In the genomic region with DNA sequence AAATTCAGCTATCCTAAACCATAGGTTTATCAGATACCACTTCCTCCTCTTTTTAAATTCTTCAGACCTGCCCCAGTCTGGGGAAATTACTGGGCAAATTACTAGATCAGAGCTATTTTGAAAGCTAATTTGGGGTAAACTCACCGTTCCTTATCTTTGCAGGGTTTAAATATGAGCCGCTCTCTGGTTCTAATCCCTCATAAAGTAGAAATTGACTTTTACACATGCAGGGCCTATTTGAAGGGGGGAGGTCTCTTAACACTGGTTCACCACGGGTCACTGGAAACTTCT, we compare ENCODE assay signal across 8 cellular contexts. TPM values are rescaled to one million over a fixed set of nuclear protein-coding genes. Genes with fewer than 3 reads are reported as not detected.
DNase-seq lines count a peak whose midpoint lies in the region; ATAC-seq, FAIRE-seq and TF ChIP-seq lines count a peak whose summit lies in the region.
"Had no signal": no experiment of that assay in that cellular context is flagged by ENCODE, and none has a peak within 500 bp of the region (broad histone marks: within the 10 kb centered on the region; RNA-seq: fewer than 3 reads in every experiment).

No MANE protein-coding gene starts in this region.

- H3K9me3 ChIP-seq in HUES6 (ENCODE audit: control insufficient read depth, insufficient read depth, low read depth, low read length) (no peaks in the 10 kb centered on the region), adrenal gland (replicated peaks in 1 of 3) (no peaks in the 10 kb centered on the region), kidney (ENCODE audit: control insufficient read depth in 1 of 2, low read length in 2 of 2) (no peaks in the 10 kb centered on the region)
- no peaks in the 10 kb centered on the region for H3K9me3 ChIP-seq in effector memory CD4-positive, alpha-beta T cell (ENCODE audit: control insufficient read depth, low read length)

- H3K36me3 Mint-ChIP-seq in stimulated activated memory B cell treated with anti-CD40 and anti-IgM and Interleukin-4, amounts not matched to agents 10 μg/mL and 1 μg/mL and 100 μg/mL, for 72 hours = no peaks in the 10 kb centered on the region

- H3K27me3 ChIP-seq in HUES6 (ENCODE audit: control insufficient read depth, insufficient read depth, low read length) (peaks cover 77% of the 10 kb centered on the region), adrenal gland (no peaks in the 10 kb centered on the region)
- peaks cover 43% of the 10 kb centered on the region for H3K27me3 ChIP-seq in effector memory CD4-positive, alpha-beta T cell (replicated peaks; ENCODE audit: control insufficient read depth, insufficient read depth, low read length, poor library complexity, severe bottlenecking)

- intact Hi-C loops in adrenal gland (cut with DNase I) = no loop called here
- intact Hi-C loops in kidney (cut with DNase I) = no loop called here

- H3K4me3 Mint-ChIP-seq in stimulated activated memory B cell treated with anti-CD40 and anti-IgM and Interleukin-4, amounts not matched to agents 10 μg/mL and 1 μg/mL and 100 μg/mL, for 72 hours = peak overlapping the region; percentile 51

- H3K9ac ChIP-seq in HUES6 (ENCODE audit: low read length) (no peak overlapping the region), kidney (ENCODE audit: low read length in 2 of 2) (peak overlapping the region in 1 of 2 donors; percentile 67)

- no peak for FAIRE-seq in kidney (lab: Jason Lieb, UNC)

- 52 to 62% (median 56%) methylated on average over 3 of the region's 3 CpGs for WGBS in adrenal gland, 4 donors

- H3K9me3 Mint-ChIP-seq in stimulated activated memory B cell treated with anti-CD40 and anti-IgM and Interleukin-4, amounts not matched to agents 10 μg/mL and 1 μg/mL and 100 μg/mL, for 72 hours = peaks cover 9% of the 10 kb centered on the region

- TF ChIP-seq POLR2A in adrenal gland (IDR thresholded peaks at IDR 0.05) = no peak

- H3K27ac ChIP-seq in HUES6 (ENCODE audit: low read depth, low read length) (no peak overlapping the region), adrenal gland (peak overlapping the region; percentile 85 to 98 (median 98)), kidney (ENCODE audit: low read depth in 2 of 2, low read length in 2 of 2) (peak overlapping the region; percentile 84 to 89)
- H3K27ac ChIP-seq in effector memory CD4-positive, alpha-beta T cell (ENCODE audit: insufficient read depth, low read length, poor library complexity, severe bottlenecking) = no peak overlapping the region

- ATAC-seq in stimulated activated memory B cell treated with anti-CD40 and anti-IgM and Interleukin-4, amounts not matched to agents 10 μg/mL and 1 μg/mL and 100 μg/mL, for 72 hours = no peak
- ATAC-seq in HG02981 (IDR thresholded peaks at IDR 0.05; ENCODE audit: unreplicated experiment) = no peak

- H3K27me3 Mint-ChIP-seq in stimulated activated memory B cell treated with anti-CD40 and anti-IgM and Interleukin-4, amounts not matched to agents 10 μg/mL and 1 μg/mL and 100 μg/mL, for 72 hours = peaks cover 83% of the 10 kb centered on the region

- H3K4me1 ChIP-seq in HUES6 (ENCODE audit: control insufficient read depth, insufficient read depth, low read length) = peaks cover 53% of the 10 kb centered on the region
- peaks cover 4 to 18% of the 10 kb centered on the region in 2 donors for H3K4me1 ChIP-seq in adrenal gland (replicated peaks in 1 of 2)
- peaks cover 0 to 3% of the 10 kb centered on the region in 2 donors for H3K4me1 ChIP-seq in kidney (ENCODE audit: control insufficient read depth in 1 of 2, insufficient read depth in 1 of 2, low read depth in 1 of 2, low read length in 2 of 2)
- no peaks in the 10 kb centered on the region for H3K4me1 ChIP-seq in effector memory CD4-positive, alpha-beta T cell (ENCODE audit: control insufficient read depth, insufficient read depth, low read length, poor library complexity, severe bottlenecking)

- H3K4me3 ChIP-seq in HUES6 (ENCODE audit: low read depth, low read length) (peak overlapping the region; percentile 75; the same call in 1 of the 2 replicates), adrenal gland (peak overlapping the region in 2 of 4 donors; percentile 32 to 73), kidney (ENCODE audit: low read length in 2 of 2) (peak overlapping the region in 1 of 2 donors; percentile 63)
- no peak overlapping the region for H3K4me3 ChIP-seq in effector memory CD4-positive, alpha-beta T cell (ENCODE audit: insufficient read depth, low read depth, low read length, poor library complexity, severe bottlenecking)

- no peak for TF ChIP-seq CTCF in adrenal gland (IDR thresholded peaks at IDR 0.05)
- no peak for TF ChIP-seq CTCF in kidney (IDR thresholded peaks at IDR 0.05; ENCODE audit: borderline replicate concordance, extremely low read depth, insufficient read depth)

- no peak overlapping the region for H3K27ac Mint-ChIP-seq in stimulated activated memory B cell treated with anti-CD40 and anti-IgM and Interleukin-4, amounts not matched to agents 10 μg/mL and 1 μg/mL and 100 μg/mL, for 72 hours

- DNase-seq in adrenal gland (no peak), kidney (no peak), NCI-H2196 (lab: John Stamatoyannopoulos, UW; ENCODE audit: unreplicated experiment) (no peak)
- no peak for DNase-seq in effector memory CD4-positive, alpha-beta T cell
- DNase-seq: T1000 had no signal

- H3K4me1 Mint-ChIP-seq in stimulated activated memory B cell treated with anti-CD40 and anti-IgM and Interleukin-4, amounts not matched to agents 10 μg/mL and 1 μg/mL and 100 μg/mL, for 72 hours = peaks cover 29% of the 10 kb centered on the region

- H3K36me3 ChIP-seq in HUES6 (ENCODE audit: control insufficient read depth, insufficient read depth, low read length) (no peaks in the 10 kb centered on the region), adrenal gland (replicated peaks in 1 of 2) (no peaks in the 10 kb centered on the region), kidney (ENCODE audit: control insufficient read depth in 1 of 2, insufficient read depth in 2 of 2, low read length in 2 of 2) (no peaks in the 10 kb centered on the region)
- H3K36me3 ChIP-seq in effector memory CD4-positive, alpha-beta T cell (ENCODE audit: control insufficient read depth, insufficient read depth, low read length) = no peaks in the 10 kb centered on the region

RNA-seq across cellular contexts. Expression of gene MEIS2, which starts 11.0 kb away (rescaled TPM):
- total RNA-seq in adrenal gland = 100 to 1,000 TPM in 3 of 8 donors, 10 to 100 TPM in 5; 45.0 to 139 (median 76.1) TPM
- polyA plus RNA-seq in adrenal gland = 10 to 100 TPM; 36.2 to 75.3 (median 38.4) TPM
- 50.9 TPM for total RNA-seq in kidney
- polyA plus RNA-seq in kidney (ENCODE audit: insufficient read depth, low read depth, low replicate concordance) = 14.7 TPM

Comparison
In these comparisons a context has a peak if more than half of its experiments do, and no peak if none do; other contexts are left out.
1. H3K27ac ChIP-seq: peak in adrenal gland (5 of 5) and kidney (2 of 2); none in HUES6 (single experiment) and effector memory CD4-positive, alpha-beta T cell (single experiment).